8 cellular contexts compared by ENCODE assay signal in genomic region chr10:21078410-21079329, GRCh38.
DNase-seq lines count a peak whose midpoint lies in the region; ATAC-seq and TF ChIP-seq lines count a peak whose summit lies in the region.

No MANE protein-coding gene starts in this region.

- H3K9me2 ChIP-seq in GM23248 (ENCODE audit: insufficient read depth), result no peaks in the 10 kb centered on the region

- H3F3A ChIP-seq in GM23248 (ENCODE audit: insufficient read depth), result no peaks in the 10 kb centered on the region

- H3K4me2 ChIP-seq in GM23248 (ENCODE audit: unreplicated experiment), result no peak overlapping the region

- no peaks in the 10 kb centered on the region for H4K20me1 ChIP-seq in GM23248 (ENCODE audit: insufficient read depth)

- peak; percentile 68 for DNase-seq in ELF-1 (ENCODE audit: low read depth, low spot score)
- DNase-seq in GM23248, result peak; percentile 78
- peak; percentile 50 for DNase-seq in MV-4-11 (lab: John Stamatoyannopoulos, UW)
- DNase-seq in mucosa of gallbladder (ENCODE audit: low spot score), result peak; percentile 52

- ATAC-seq in SK-N-SH treated with all-trans-retinoic acid at 6 μM for 48 hours (peak; percentile 98), esophagus mucosa (peak; percentile 84), HG03439 (IDR thresholded peaks at IDR 0.05; ENCODE audit: unreplicated experiment) (no peak), HG03571 (IDR thresholded peaks at IDR 0.05; ENCODE audit: unreplicated experiment) (no peak)

- whole genome bisulfite sequencing in GM23248 (ENCODE audit: low coverage in 1 of 2, low lambda C conversion rate in 2 of 2, missing lambda C conversion rate in 2 of 2), 2 experiments, result 52% methylated on average over 6 of the region's 6 CpGs

- H3K36me3 ChIP-seq in GM23248 (ENCODE audit: low read depth), result no peaks in the 10 kb centered on the region

- H3K4me3 ChIP-seq in GM23248, result no peak overlapping the region

- no peaks in the 10 kb centered on the region; the same call in 1 of the 2 replicates for H3K27me3 ChIP-seq in GM23248 (replicated peaks; ENCODE audit: insufficient read depth)

- no peak overlapping the region for H3K27ac ChIP-seq in GM23248

- 0 out of 2 replicates have a peak, but pooled peaks cover 4% of the 10 kb centered on the region for H3K4me1 ChIP-seq in GM23248 (ENCODE audit: insufficient read depth)

- no peak overlapping the region for H3K9ac ChIP-seq in GM23248

- no peaks in the 10 kb centered on the region for H3K9me3 ChIP-seq in GM23248 (ENCODE audit: low read depth)

- H2AFZ ChIP-seq in GM23248, result no peak overlapping the region

- H3K79me2 ChIP-seq in GM23248 (ENCODE audit: insufficient read depth), result no peaks in the 10 kb centered on the region

- in situ Hi-C loops in GM23248 (cut with MboI), result loop anchor here (10.0 to 25.0 kb wide), 2 partner anchors 186 to 409 kb away; no protein-coding TSS in a partner anchor

TF ChIP-seq in SK-N-SH treated with all-trans-retinoic acid at 6 μM for 48 hours, 23 proteins besides CTCF, POLR2A, EP300 and RAD21:
- TF ChIP-seq ZFP30 (CRISPR knock-in tag; IDR thresholded peaks at IDR 0.05) (no peak), ZC3H10 (CRISPR knock-in tag; IDR thresholded peaks at IDR 0.05) (no peak), OSR1 (CRISPR knock-in tag; IDR thresholded peaks at IDR 0.05) (no peak), ISL1 (CRISPR knock-in tag; IDR thresholded peaks at IDR 0.05) (no peak), CSDC2 (CRISPR knock-in tag; IDR thresholded peaks at IDR 0.05) (no peak), PPARA (CRISPR knock-in tag; IDR thresholded peaks at IDR 0.05; ENCODE audit: borderline replicate concordance) (no peak), ZNF70 (CRISPR knock-in tag; IDR thresholded peaks at IDR 0.05) (no peak), ZFP3 (CRISPR knock-in tag; IDR thresholded peaks at IDR 0.05) (no peak), TCF4 (CRISPR knock-in tag; IDR thresholded peaks at IDR 0.05; ENCODE audit: borderline replicate concordance) (no peak), CREB5 (CRISPR knock-in tag; IDR thresholded peaks at IDR 0.05; ENCODE audit: low read depth) (no peak), GLIS3 (CRISPR knock-in tag; IDR thresholded peaks at IDR 0.05) (no peak), ZNF8 (CRISPR knock-in tag; IDR thresholded peaks at IDR 0.05) (no peak), CSRNP3 (CRISPR knock-in tag; IDR thresholded peaks at IDR 0.05) (no peak), ARNTL (CRISPR knock-in tag; IDR thresholded peaks at IDR 0.05; ENCODE audit: borderline replicate concordance, low read depth) (no peak), BACH2 (CRISPR knock-in tag; IDR thresholded peaks at IDR 0.05; ENCODE audit: borderline replicate concordance) (no peak), ESRRG (CRISPR knock-in tag; IDR thresholded peaks at IDR 0.05) (no peak)
- TF ChIP-seq, protein P1, sequence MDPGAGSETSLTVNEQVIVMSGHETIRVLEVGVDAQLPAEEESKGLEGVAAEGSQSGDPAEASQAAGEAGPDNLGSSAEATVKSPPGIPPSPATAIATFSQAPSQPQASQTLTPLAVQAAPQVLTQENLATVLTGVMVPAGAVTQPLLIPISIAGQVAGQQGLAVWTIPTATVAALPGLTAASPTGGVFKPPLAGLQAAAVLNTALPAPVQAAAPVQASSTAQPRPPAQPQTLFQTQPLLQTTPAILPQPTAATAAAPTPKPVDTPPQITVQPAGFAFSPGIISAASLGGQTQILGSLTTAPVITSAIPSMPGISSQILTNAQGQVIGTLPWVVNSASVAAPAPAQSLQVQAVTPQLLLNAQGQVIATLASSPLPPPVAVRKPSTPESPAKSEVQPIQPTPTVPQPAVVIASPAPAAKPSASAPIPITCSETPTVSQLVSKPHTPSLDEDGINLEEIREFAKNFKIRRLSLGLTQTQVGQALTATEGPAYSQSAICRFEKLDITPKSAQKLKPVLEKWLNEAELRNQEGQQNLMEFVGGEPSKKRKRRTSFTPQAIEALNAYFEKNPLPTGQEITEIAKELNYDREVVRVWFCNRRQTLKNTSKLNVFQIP (CRISPR knock-in tag; IDR thresholded peaks at IDR 0.05; ENCODE audit: borderline replicate concordance, low read depth), result no peak
- TF ChIP-seq, protein P2, sequence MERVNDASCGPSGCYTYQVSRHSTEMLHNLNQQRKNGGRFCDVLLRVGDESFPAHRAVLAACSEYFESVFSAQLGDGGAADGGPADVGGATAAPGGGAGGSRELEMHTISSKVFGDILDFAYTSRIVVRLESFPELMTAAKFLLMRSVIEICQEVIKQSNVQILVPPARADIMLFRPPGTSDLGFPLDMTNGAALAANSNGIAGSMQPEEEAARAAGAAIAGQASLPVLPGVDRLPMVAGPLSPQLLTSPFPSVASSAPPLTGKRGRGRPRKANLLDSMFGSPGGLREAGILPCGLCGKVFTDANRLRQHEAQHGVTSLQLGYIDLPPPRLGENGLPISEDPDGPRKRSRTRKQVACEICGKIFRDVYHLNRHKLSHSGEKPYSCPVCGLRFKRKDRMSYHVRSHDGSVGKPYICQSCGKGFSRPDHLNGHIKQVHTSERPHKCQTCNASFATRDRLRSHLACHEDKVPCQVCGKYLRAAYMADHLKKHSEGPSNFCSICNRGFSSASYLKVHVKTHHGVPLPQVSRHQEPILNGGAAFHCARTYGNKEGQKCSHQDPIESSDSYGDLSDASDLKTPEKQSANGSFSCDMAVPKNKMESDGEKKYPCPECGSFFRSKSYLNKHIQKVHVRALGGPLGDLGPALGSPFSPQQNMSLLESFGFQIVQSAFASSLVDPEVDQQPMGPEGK (CRISPR knock-in tag; IDR thresholded peaks at IDR 0.05; ENCODE audit: borderline replicate concordance), result no peak
- TF ChIP-seq, protein P3, sequence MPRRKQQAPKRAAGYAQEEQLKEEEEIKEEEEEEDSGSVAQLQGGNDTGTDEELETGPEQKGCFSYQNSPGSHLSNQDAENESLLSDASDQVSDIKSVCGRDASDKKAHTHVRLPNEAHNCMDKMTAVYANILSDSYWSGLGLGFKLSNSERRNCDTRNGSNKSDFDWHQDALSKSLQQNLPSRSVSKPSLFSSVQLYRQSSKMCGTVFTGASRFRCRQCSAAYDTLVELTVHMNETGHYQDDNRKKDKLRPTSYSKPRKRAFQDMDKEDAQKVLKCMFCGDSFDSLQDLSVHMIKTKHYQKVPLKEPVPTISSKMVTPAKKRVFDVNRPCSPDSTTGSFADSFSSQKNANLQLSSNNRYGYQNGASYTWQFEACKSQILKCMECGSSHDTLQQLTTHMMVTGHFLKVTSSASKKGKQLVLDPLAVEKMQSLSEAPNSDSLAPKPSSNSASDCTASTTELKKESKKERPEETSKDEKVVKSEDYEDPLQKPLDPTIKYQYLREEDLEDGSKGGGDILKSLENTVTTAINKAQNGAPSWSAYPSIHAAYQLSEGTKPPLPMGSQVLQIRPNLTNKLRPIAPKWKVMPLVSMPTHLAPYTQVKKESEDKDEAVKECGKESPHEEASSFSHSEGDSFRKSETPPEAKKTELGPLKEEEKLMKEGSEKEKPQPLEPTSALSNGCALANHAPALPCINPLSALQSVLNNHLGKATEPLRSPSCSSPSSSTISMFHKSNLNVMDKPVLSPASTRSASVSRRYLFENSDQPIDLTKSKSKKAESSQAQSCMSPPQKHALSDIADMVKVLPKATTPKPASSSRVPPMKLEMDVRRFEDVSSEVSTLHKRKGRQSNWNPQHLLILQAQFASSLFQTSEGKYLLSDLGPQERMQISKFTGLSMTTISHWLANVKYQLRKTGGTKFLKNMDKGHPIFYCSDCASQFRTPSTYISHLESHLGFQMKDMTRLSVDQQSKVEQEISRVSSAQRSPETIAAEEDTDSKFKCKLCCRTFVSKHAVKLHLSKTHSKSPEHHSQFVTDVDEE (CRISPR knock-in tag; IDR thresholded peaks at IDR 0.05), result no peak
TF ChIP-seq in SK-N-SH treated with all-trans-retinoic acid at 6 μM for 48 hours: peak in this region for 0.

Comparison
In these comparisons a context has a peak if more than half of its experiments do, and no peak if none do; other contexts are left out.
1. ATAC-seq: peak in SK-N-SH treated with all-trans-retinoic acid at 6 μM for 48 hours (single experiment) and esophagus mucosa (single experiment); none in HG03439 (single experiment) and HG03571 (single experiment).
2. Peak in every context shown above with its lines, with median percentiles within 50 percentile points of each other: DNase-seq.